Comparison of ENCODE assay signal across 12 cellular contexts in genomic region chr3:38641461-38642110, GRCh38. TPM values are rescaled to one million over a fixed set of nuclear protein-coding genes. Genes with fewer than 3 reads are reported as not detected.
DNase-seq lines count a peak whose midpoint lies in the region; TF ChIP-seq lines count a peak whose summit lies in the region.
"Had no signal": no experiment of that assay in that cellular context is flagged by ENCODE, and none has a peak within 500 bp of the region (broad histone marks: within the 10 kb centered on the region; RNA-seq: fewer than 3 reads in every experiment).

No MANE protein-coding gene starts in this region.

- no peak for TF ChIP-seq CTCF in spleen (IDR thresholded peaks at IDR 0.05 in 8 of 11, conservative IDR thresholded peaks at IDR 0.05 in 3 of 11)

- H3K27me3 ChIP-seq in HUES6 (ENCODE audit: control insufficient read depth, insufficient read depth, low read length) (peaks cover 6% of the 10 kb centered on the region; the same call in 1 of the 2 replicates), iPS-20b (ENCODE audit: insufficient read depth, low read length) (peaks cover 82% of the 10 kb centered on the region), spleen (replicated peaks in 1 of 7) (peaks cover 0 to 69% (median 8%) of the 10 kb centered on the region in 7 donors)

- peaks cover 32% of the 10 kb centered on the region; the same call in 1 of the 2 replicates for H3K4me1 ChIP-seq in ES-I3 (ENCODE audit: insufficient read depth, low read length)
- peaks cover 43% of the 10 kb centered on the region for H3K4me1 ChIP-seq in HUES6 (ENCODE audit: control insufficient read depth, insufficient read depth, low read length)
- H3K4me1 ChIP-seq in iPS-20b (ENCODE audit: insufficient read depth, low read length): peaks cover 31% of the 10 kb centered on the region
- no peaks in the 10 kb centered on the region for H3K4me1 ChIP-seq in spleen

- intact Hi-C loops in spleen (cut with DNase I; ENCODE audit: low total_unique reads): no loop called here

- H3K27ac ChIP-seq in HUES6 (ENCODE audit: low read depth, low read length): no peak overlapping the region
- H3K27ac ChIP-seq in iPS-20b (ENCODE audit: low read length): no peak overlapping the region
- H3K27ac ChIP-seq in spleen: no peak overlapping the region
- H3K27ac ChIP-seq: RWPE1 had no signal

- H3K36me3 ChIP-seq in ES-I3 (ENCODE audit: insufficient read depth, low read length) (no peaks in the 10 kb centered on the region), HUES6 (ENCODE audit: control insufficient read depth, insufficient read depth, low read length) (no peaks in the 10 kb centered on the region), iPS-20b (ENCODE audit: insufficient read depth, low read depth, low read length) (no peaks in the 10 kb centered on the region), spleen (no peaks in the 10 kb centered on the region)

- H3K9ac ChIP-seq in ES-I3 (ENCODE audit: low read depth, low read length): peak overlapping the region; percentile 25; the same call in 1 of the 2 replicates
- H3K9ac ChIP-seq in HUES6 (ENCODE audit: low read length): no peak overlapping the region
- no peak overlapping the region for H3K9ac ChIP-seq in iPS-20b (ENCODE audit: low read depth, low read length)

- H3K4me3 ChIP-seq in HUES6 (ENCODE audit: low read depth, low read length) (peak overlapping the region; percentile 14; the same call in 1 of the 2 replicates), iPS-20b (ENCODE audit: low read length) (peak overlapping the region; percentile 50; the same call in 1 of the 2 replicates), spleen (no peak overlapping the region)
- H3K4me3 ChIP-seq: K562 had no signal

- DNase-seq in spleen (peak; percentile 38), NCI-H526 (lab: John Stamatoyannopoulos, UW) (no peak), COLO668 (lab: John Stamatoyannopoulos, UW; ENCODE audit: unreplicated experiment) (no peak), SW480 (ENCODE audit: low spot score) (no peak)
- DNase-seq: CD8-positive, alpha-beta T cell; DMS79 treated with DMSO at 0.1 percent for 48 hours; NCI-H187 had no signal

- H3K9me3 ChIP-seq in ES-I3 (ENCODE audit: control insufficient read depth, insufficient read depth, low read length) (no peaks in the 10 kb centered on the region), HUES6 (ENCODE audit: control insufficient read depth, insufficient read depth, low read depth, low read length) (no peaks in the 10 kb centered on the region), iPS-20b (ENCODE audit: insufficient read depth, low read depth, low read length) (no peaks in the 10 kb centered on the region), spleen (no peaks in the 10 kb centered on the region)

- WGBS in spleen, 5 donors: 63 to 91% (median 81%) methylated on average over 6 to 8 of the region's 8 CpGs

- TF ChIP-seq POLR2A in spleen (IDR thresholded peaks at IDR 0.05): no peak

RNA-seq across cellular contexts. Expression of gene SCN5A, which starts 7.9 kb away (rescaled TPM):
- 1 to 10 TPM in 1 of 7 donors, under 1 TPM in 3, not detected in 3; 0.17 to 1.2 (median 0.48) TPM for total RNA-seq in spleen
- under 1 TPM; 0.02 to 0.06 (median 0.02) TPM for polyA plus RNA-seq in spleen

Comparison
In these comparisons a context has a peak if more than half of its experiments do, and no peak if none do; other contexts are left out.
1. H3K4me3 ChIP-seq: peak in HUES6 (single experiment) and iPS-20b (single experiment); none in spleen (0 of 8).